16 cellular contexts compared by ENCODE assay signal in genomic region chrX:46739736-46740135, GRCh38.
"Had no signal": no experiment of that assay in that cellular context is flagged by ENCODE, and none has a peak within 500 bp of the region (broad histone marks: within the 10 kb centered on the region; RNA-seq: fewer than 3 reads in every experiment).

No MANE protein-coding gene starts in this region.

- DNase-seq: effector memory CD8-positive, alpha-beta T cell; esophagus squamous epithelium; foreskin fibroblast; head of caudate nucleus; hippocampal formation; kidney glomerular epithelial cell; mucosa of descending colon; naive thymus-derived CD8-positive, alpha-beta T cell; posterior cingulate gyrus; sigmoid colon; stimulated activated CD4-positive, alpha-beta T cell treated with anti-CD3 and anti-CD28 coated beads, Interleukin-2, amount 100 ng/mL, for 24 hours; stimulated activated CD4-positive, alpha-beta T cell treated with anti-CD3 and anti-CD28 coated beads, Interleukin-4, amount 100 ng/mL, for 4 hours; stimulated activated naive B cell treated with anti-CD40 and anti-IgM and Interleukin-4, amounts not matched to agents 10 μg/mL and 1 μg/mL and 100 μg/mL, for 72 hours; stimulated activated naive CD8-positive, alpha-beta T cell treated with anti-CD3 and anti-CD28 coated beads, Interleukin-15, amount 100 ng/mL, for 72 hours; transverse colon had no signal

- H3K27me3 Mint-ChIP-seq: dendritic cell treated with granulocyte-macrophage colony-stimulating factor and Interleukin-4, amounts not matched to agents 40 ng/mL and 50 ng/mL, for 4 days; naive thymus-derived CD8-positive, alpha-beta T cell; stimulated activated naive B cell treated with anti-CD40 and anti-IgM and Interleukin-4, amounts not matched to agents 10 μg/mL and 1 μg/mL and 100 μg/mL, for 72 hours; stimulated activated naive CD8-positive, alpha-beta T cell treated with anti-CD3 and anti-CD28 coated beads, Interleukin-15, amount 100 ng/mL, for 72 hours had no signal

- H3K4me3 Mint-ChIP-seq: dendritic cell treated with granulocyte-macrophage colony-stimulating factor and Interleukin-4, amounts not matched to agents 40 ng/mL and 50 ng/mL, for 4 days; effector memory CD8-positive, alpha-beta T cell; naive thymus-derived CD8-positive, alpha-beta T cell; stimulated activated naive B cell treated with anti-CD40 and anti-IgM and Interleukin-4, amounts not matched to agents 10 μg/mL and 1 μg/mL and 100 μg/mL, for 72 hours; stimulated activated naive CD8-positive, alpha-beta T cell treated with anti-CD3 and anti-CD28 coated beads, Interleukin-15, amount 100 ng/mL, for 72 hours had no signal

- H3K27ac Mint-ChIP-seq: dendritic cell treated with granulocyte-macrophage colony-stimulating factor and Interleukin-4, amounts not matched to agents 40 ng/mL and 50 ng/mL, for 4 days; effector memory CD8-positive, alpha-beta T cell; stimulated activated naive B cell treated with anti-CD40 and anti-IgM and Interleukin-4, amounts not matched to agents 10 μg/mL and 1 μg/mL and 100 μg/mL, for 72 hours; stimulated activated naive CD8-positive, alpha-beta T cell treated with anti-CD3 and anti-CD28 coated beads, Interleukin-15, amount 100 ng/mL, for 72 hours had no signal

- H3K4me1 Mint-ChIP-seq: stimulated activated naive CD8-positive, alpha-beta T cell treated with anti-CD3 and anti-CD28 coated beads, Interleukin-15, amount 100 ng/mL, for 72 hours had no signal

- ATAC-seq: effector memory CD8-positive, alpha-beta T cell; mucosa of descending colon; naive thymus-derived CD8-positive, alpha-beta T cell; stimulated activated naive B cell treated with anti-CD40 and anti-IgM and Interleukin-4, amounts not matched to agents 10 μg/mL and 1 μg/mL and 100 μg/mL, for 72 hours; stimulated activated naive CD8-positive, alpha-beta T cell treated with anti-CD3 and anti-CD28 coated beads, Interleukin-15, amount 100 ng/mL, for 72 hours had no signal
